ENCODE assay signal across 30 cellular contexts in genomic region chr16:71591917-71592316, GRCh38. TPM values are rescaled to one million over a fixed set of nuclear protein-coding genes. Genes with fewer than 3 reads are reported as not detected.
"Had no signal": no experiment of that assay in that cellular context is flagged by ENCODE, and none has a peak within 500 bp of the region (broad histone marks: within the 10 kb centered on the region; RNA-seq: fewer than 3 reads in every experiment).

No MANE protein-coding gene starts in this region.

- H3K4me1 ChIP-seq: stomach, suprapubic skin, testis, thyroid gland, tibial artery, tibial nerve, transverse colon, upper lobe of right lung, uterus, vagina had no signal

- H3K4me3 ChIP-seq: stomach, suprapubic skin, testis, thoracic aorta, thyroid gland, tibial artery, tibial nerve, transverse colon, upper lobe of left lung, upper lobe of right lung, uterus, vagina had no signal

- H3K36me3 ChIP-seq: stomach, suprapubic skin, thoracic aorta, thyroid gland, tibial artery, tibial nerve, transverse colon, upper lobe of left lung, upper lobe of right lung, uterus, vagina had no signal

- H3K9me3 ChIP-seq: stomach, suprapubic skin, testis, thoracic aorta, thyroid gland, tibial artery, tibial nerve, transverse colon, upper lobe of left lung, upper lobe of right lung, uterus, vagina had no signal

- ATAC-seq: stimulated activated effector memory CD8-positive, alpha-beta T cell treated with anti-CD3 and anti-CD28 coated beads, Interleukin-12 subunit alpha, Interleukin-12 subunit beta, amount 100 ng/mL, for 72 hours; stimulated activated memory B cell treated with anti-CD40 and anti-IgM and Interleukin-4, amounts not matched to agents 10 μg/mL and 1 μg/mL and 100 μg/mL, for 72 hours; stimulated activated naive B cell treated with anti-CD40 and anti-IgM and Interleukin-4, amounts not matched to agents 10 μg/mL and 1 μg/mL and 100 μg/mL, for 72 hours; stimulated activated naive CD8-positive, alpha-beta T cell treated with anti-CD3 and anti-CD28 coated beads, Interleukin-15, amount 100 ng/mL, for 72 hours; stimulated activated naive CD8-positive, alpha-beta T cell treated with anti-CD3 and anti-CD28 coated beads, Interleukin-15, Interleukin-2, amounts not matched to agents 100 U/mL and 50 U/mL, for 24 hours; upper lobe of right lung had no signal

- FAIRE-seq: urothelium cell line had no signal

- DNase-seq: stimulated activated CD4-positive, alpha-beta T cell treated with anti-CD3 and anti-CD28 coated beads, Interleukin-2, amount 100 ng/mL, for 48 hours; stimulated activated CD4-positive, alpha-beta T cell treated with anti-CD3 and anti-CD28 coated beads, Interleukin-4, amount 100 ng/mL, for 1 hour; stimulated activated CD4-positive, alpha-beta T cell treated with anti-CD3 and anti-CD28 coated beads, Interleukin-4, amount 100 ng/mL, for 24 hours; stimulated activated CD4-positive, alpha-beta T cell treated with anti-CD3 and anti-CD28 coated beads, Interleukin-4, amount 100 ng/mL, for 4 hours; stimulated activated CD8-positive, alpha-beta memory T cell treated with anti-CD3 and anti-CD28 coated beads, Interleukin-4, amount 100 ng/mL, for 48 hours; stimulated activated naive B cell treated with anti-CD40 and anti-IgM and Interleukin-4, amounts not matched to agents 10 μg/mL and 1 μg/mL and 100 μg/mL, for 72 hours; stimulated activated naive CD4-positive, alpha-beta T cell; stimulated activated naive CD4-positive, alpha-beta T cell treated with Interleukin-2 at 50 U/mL for 16 hours; stimulated activated naive CD8-positive, alpha-beta T cell treated with anti-CD3 and anti-CD28 coated beads, Interleukin-15, amount 100 ng/mL, for 72 hours; stimulated activated naive CD8-positive, alpha-beta T cell treated with anti-CD3 and anti-CD28 coated beads, Interleukin-15, Interleukin-2, amounts not matched to agents 100 U/mL and 50 U/mL, for 24 hours; stomach; substantia nigra; testis; thyroid gland; tibial artery; transverse colon; trophoblast cell; upper lobe of left lung; upper lobe of right lung; uterus had no signal

- H3K27ac ChIP-seq: stomach, suprapubic skin, testis, thoracic aorta, thyroid gland, tibial artery, tibial nerve, transverse colon, upper lobe of left lung, upper lobe of right lung, uterus, vagina had no signal

- H3K27me3 ChIP-seq: suprapubic skin, testis, thyroid gland, tibial artery, tibial nerve, upper lobe of left lung, upper lobe of right lung, uterus, vagina had no signal

RNA-seq across cellular contexts. Expression of gene TAT, which starts 15.0 kb away (rescaled TPM):
- total RNA-seq: stomach, temporal lobe, thoracic aorta, thyroid gland, upper lobe of right lung, urinary bladder, vagina had no signal
- polyA plus RNA-seq: stomach had no signal

RNA-seq across cellular contexts. Expression of gene MARVELD3, which starts 34.1 kb away (rescaled TPM):
- total RNA-seq: subcutaneous adipose tissue, thoracic aorta had no signal
